Comparison of ENCODE assay signal across 1 cellular context in genomic region chr5:77748160-77748559, GRCh38.
A peak's percentile ranks its signal among the peaks of the same experiment; 100 is the strongest.
TF ChIP-seq lines count a peak whose summit lies in the region.

No MANE protein-coding gene starts in this region.

TF ChIP-seq in K562, 482 proteins besides CTCF, POLR2A, EP300 and RAD21 (continued from another document):
- TF ChIP-seq ASH1L (IDR thresholded peaks at IDR 0.05; ENCODE audit: borderline replicate concordance, low read depth, partially characterized antibody) (no peak), NBN (IDR thresholded peaks at IDR 0.05; ENCODE audit: low read depth) (0 out of 2 replicates have a peak, but pooled peaks have one; percentile 27), SAP30 (IDR thresholded peaks at IDR 0.05; ENCODE audit: borderline replicate concordance, insufficient read depth, low read depth, low read length, poor library complexity, severe bottlenecking) (no peak), SNAPC5 (CRISPR knock-in tag; IDR thresholded peaks at IDR 0.05) (no peak), ARID3A (IDR thresholded peaks at IDR 0.05; ENCODE audit: borderline replicate concordance, low read depth, low read length) (0 out of 2 replicates have a peak, but pooled peaks have one; percentile 29), CBFA2T3 (IDR thresholded peaks at IDR 0.05) (peak; percentile 72), SRF (CRISPR knock-in tag; IDR thresholded peaks at IDR 0.05) (no peak), EGR1 (conservative IDR thresholded peaks at IDR 0.05) (peak; percentile 64), ZNF277 (CRISPR knock-in tag; IDR thresholded peaks at IDR 0.05; ENCODE audit: borderline replicate concordance) (no peak), MCM7 (IDR thresholded peaks at IDR 0.05) (no peak), KDM2B (CRISPR knock-in tag; IDR thresholded peaks at IDR 0.05) (no peak), ARID2 (IDR thresholded peaks at IDR 0.05) (no peak), SP2 (IDR thresholded peaks at IDR 0.05; ENCODE audit: extremely low read depth, low read depth, low read length, poor library complexity, severe bottlenecking) (no peak), DPF2 (IDR thresholded peaks at IDR 0.05) (peak; percentile 86), NFE2 (IDR thresholded peaks at IDR 0.05; ENCODE audit: low read depth) (no peak), MAZ (CRISPR knock-in tag; conservative IDR thresholded peaks at IDR 0.05 in 1 of 2, IDR thresholded peaks at IDR 0.05 in 1 of 2) (no peak), TRIM28 (IDR thresholded peaks at IDR 0.05) (no peak), TAL1 (IDR thresholded peaks at IDR 0.05) (peak; percentile 44; the same call in 1 of the 2 replicates), ZBTB9 (CRISPR knock-in tag; IDR thresholded peaks at IDR 0.05) (no peak), EHMT2 (IDR thresholded peaks at IDR 0.05) (no peak), MYBL2 (IDR thresholded peaks at IDR 0.05; ENCODE audit: low read depth) (no peak), MYBL2 (CRISPR knock-in tag; IDR thresholded peaks at IDR 0.05; ENCODE audit: borderline replicate concordance) (no peak), ZNF444 (CRISPR knock-in tag; IDR thresholded peaks at IDR 0.05) (0 out of 2 replicates have a peak, but pooled peaks have one; percentile 54), TGIF2 (CRISPR knock-in tag; IDR thresholded peaks at IDR 0.05) (no peak), SMARCE1 (IDR thresholded peaks at IDR 0.05) (0 out of 2 replicates have a peak, but pooled peaks have one; percentile 40), ETS1 (conservative IDR thresholded peaks at IDR 0.05; ENCODE audit: control insufficient read depth, low read depth, low read length) (no peak), CXXC5 (CRISPR knock-in tag; IDR thresholded peaks at IDR 0.05) (0 out of 2 replicates have a peak, but pooled peaks have one; percentile 35), NFIX (CRISPR knock-in tag; IDR thresholded peaks at IDR 0.05; ENCODE audit: low read depth) (no peak), HDAC1 (IDR thresholded peaks at IDR 0.05) (no peak), KDM1A (IDR thresholded peaks at IDR 0.05) (peak in 1 of 2 experiments; percentile 73; a peak in 2 of 4 replicates), STAG1 (CRISPR knock-in tag; IDR thresholded peaks at IDR 0.05; ENCODE audit: borderline replicate concordance) (no peak), RBFOX2 (IDR thresholded peaks at IDR 0.05; ENCODE audit: low read depth, low read length) (no peak), SNRNP70 (optimal IDR thresholded peaks at IDR 0.05; ENCODE audit: low read depth, low read length) (no peak), SMAD3 (CRISPR knock-in tag; conservative IDR thresholded peaks at IDR 0.05) (no peak), TEAD4 (IDR thresholded peaks at IDR 0.05; ENCODE audit: low read length) (peak; percentile 69), TEAD4 (CRISPR knock-in tag; IDR thresholded peaks at IDR 0.05; ENCODE audit: borderline replicate concordance) (no peak), NCOR1 (IDR thresholded peaks at IDR 0.05) (peak; percentile 45), ETV6 (IDR thresholded peaks at IDR 0.05; ENCODE audit: borderline replicate concordance in 1 of 2, low read depth in 2 of 2, low read length in 1 of 2) (no peak), ETV6 (CRISPR knock-in tag; IDR thresholded peaks at IDR 0.05; ENCODE audit: borderline replicate concordance) (no peak), MYNN (IDR thresholded peaks at IDR 0.05) (no peak), MYNN (CRISPR knock-in tag; IDR thresholded peaks at IDR 0.05) (no peak), STAT5A (IDR thresholded peaks at IDR 0.05; ENCODE audit: borderline replicate concordance, low read length) (no peak; the same call in 1 of the 2 replicates), CC2D1A (IDR thresholded peaks at IDR 0.05) (0 out of 2 replicates have a peak, but pooled peaks have one; percentile 37), RCOR1 (IDR thresholded peaks at IDR 0.05; ENCODE audit: borderline replicate concordance in 1 of 2, low read depth in 2 of 2, low read length in 2 of 2) (peak in 1 of 2 experiments; percentile 21; a peak in 1 of 4 replicates), XRCC4 (IDR thresholded peaks at IDR 0.05; ENCODE audit: extremely low read depth, insufficient read depth, insufficient read length) (no peak), ZNF239 (CRISPR knock-in tag; IDR thresholded peaks at IDR 0.05) (no peak), ZFP30 (CRISPR knock-in tag; IDR thresholded peaks at IDR 0.05; ENCODE audit: borderline replicate concordance) (no peak), PBX2 (CRISPR knock-in tag; IDR thresholded peaks at IDR 0.05; ENCODE audit: low read depth) (no peak), PBX2 (tag; conservative IDR thresholded peaks at IDR 0.05; ENCODE audit: low read depth) (no peak), SMAD4 (CRISPR knock-in tag; conservative IDR thresholded peaks at IDR 0.05) (0 out of 2 replicates have a peak, but pooled peaks have one; percentile 15), MCM2 (IDR thresholded peaks at IDR 0.05; ENCODE audit: low read depth) (no peak), ZZZ3 (IDR thresholded peaks at IDR 0.05) (no peak), ZNF212 (CRISPR knock-in tag; IDR thresholded peaks at IDR 0.05) (no peak), ZNF707 (CRISPR knock-in tag; conservative IDR thresholded peaks at IDR 0.05) (no peak), TRIM24 (IDR thresholded peaks at IDR 0.05) (0 out of 4 replicates have a peak, but pooled peaks of 1 of the 2 experiments have one; percentile 27), ARID1B (IDR thresholded peaks at IDR 0.05) (peak; percentile 79)
- TF ChIP-seq, protein P1, sequence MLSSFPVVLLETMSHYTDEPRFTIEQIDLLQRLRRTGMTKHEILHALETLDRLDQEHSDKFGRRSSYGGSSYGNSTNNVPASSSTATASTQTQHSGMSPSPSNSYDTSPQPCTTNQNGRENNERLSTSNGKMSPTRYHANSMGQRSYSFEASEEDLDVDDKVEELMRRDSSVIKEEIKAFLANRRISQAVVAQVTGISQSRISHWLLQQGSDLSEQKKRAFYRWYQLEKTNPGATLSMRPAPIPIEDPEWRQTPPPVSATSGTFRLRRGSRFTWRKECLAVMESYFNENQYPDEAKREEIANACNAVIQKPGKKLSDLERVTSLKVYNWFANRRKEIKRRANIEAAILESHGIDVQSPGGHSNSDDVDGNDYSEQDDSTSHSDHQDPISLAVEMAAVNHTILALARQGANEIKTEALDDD (IDR thresholded peaks at IDR 0.05) = peak; percentile 98
- TF ChIP-seq, protein P2, sequence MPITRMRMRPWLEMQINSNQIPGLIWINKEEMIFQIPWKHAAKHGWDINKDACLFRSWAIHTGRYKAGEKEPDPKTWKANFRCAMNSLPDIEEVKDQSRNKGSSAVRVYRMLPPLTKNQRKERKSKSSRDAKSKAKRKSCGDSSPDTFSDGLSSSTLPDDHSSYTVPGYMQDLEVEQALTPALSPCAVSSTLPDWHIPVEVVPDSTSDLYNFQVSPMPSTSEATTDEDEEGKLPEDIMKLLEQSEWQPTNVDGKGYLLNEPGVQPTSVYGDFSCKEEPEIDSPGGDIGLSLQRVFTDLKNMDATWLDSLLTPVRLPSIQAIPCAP (CRISPR knock-in tag; IDR thresholded peaks at IDR 0.05; ENCODE audit: borderline replicate concordance) = no peak
- TF ChIP-seq, protein P3, sequence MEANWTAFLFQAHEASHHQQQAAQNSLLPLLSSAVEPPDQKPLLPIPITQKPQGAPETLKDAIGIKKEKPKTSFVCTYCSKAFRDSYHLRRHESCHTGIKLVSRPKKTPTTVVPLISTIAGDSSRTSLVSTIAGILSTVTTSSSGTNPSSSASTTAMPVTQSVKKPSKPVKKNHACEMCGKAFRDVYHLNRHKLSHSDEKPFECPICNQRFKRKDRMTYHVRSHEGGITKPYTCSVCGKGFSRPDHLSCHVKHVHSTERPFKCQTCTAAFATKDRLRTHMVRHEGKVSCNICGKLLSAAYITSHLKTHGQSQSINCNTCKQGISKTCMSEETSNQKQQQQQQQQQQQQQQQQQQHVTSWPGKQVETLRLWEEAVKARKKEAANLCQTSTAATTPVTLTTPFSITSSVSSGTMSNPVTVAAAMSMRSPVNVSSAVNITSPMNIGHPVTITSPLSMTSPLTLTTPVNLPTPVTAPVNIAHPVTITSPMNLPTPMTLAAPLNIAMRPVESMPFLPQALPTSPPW (CRISPR knock-in tag; IDR thresholded peaks at IDR 0.05) = peak; percentile 60
- TF ChIP-seq, protein P4, sequence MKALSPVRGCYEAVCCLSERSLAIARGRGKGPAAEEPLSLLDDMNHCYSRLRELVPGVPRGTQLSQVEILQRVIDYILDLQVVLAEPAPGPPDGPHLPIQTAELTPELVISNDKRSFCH (CRISPR knock-in tag; IDR thresholded peaks at IDR 0.05) = no peak
- TF ChIP-seq, protein P4 (tag; IDR thresholded peaks at IDR 0.05) = no peak
- TF ChIP-seq, protein P5, sequence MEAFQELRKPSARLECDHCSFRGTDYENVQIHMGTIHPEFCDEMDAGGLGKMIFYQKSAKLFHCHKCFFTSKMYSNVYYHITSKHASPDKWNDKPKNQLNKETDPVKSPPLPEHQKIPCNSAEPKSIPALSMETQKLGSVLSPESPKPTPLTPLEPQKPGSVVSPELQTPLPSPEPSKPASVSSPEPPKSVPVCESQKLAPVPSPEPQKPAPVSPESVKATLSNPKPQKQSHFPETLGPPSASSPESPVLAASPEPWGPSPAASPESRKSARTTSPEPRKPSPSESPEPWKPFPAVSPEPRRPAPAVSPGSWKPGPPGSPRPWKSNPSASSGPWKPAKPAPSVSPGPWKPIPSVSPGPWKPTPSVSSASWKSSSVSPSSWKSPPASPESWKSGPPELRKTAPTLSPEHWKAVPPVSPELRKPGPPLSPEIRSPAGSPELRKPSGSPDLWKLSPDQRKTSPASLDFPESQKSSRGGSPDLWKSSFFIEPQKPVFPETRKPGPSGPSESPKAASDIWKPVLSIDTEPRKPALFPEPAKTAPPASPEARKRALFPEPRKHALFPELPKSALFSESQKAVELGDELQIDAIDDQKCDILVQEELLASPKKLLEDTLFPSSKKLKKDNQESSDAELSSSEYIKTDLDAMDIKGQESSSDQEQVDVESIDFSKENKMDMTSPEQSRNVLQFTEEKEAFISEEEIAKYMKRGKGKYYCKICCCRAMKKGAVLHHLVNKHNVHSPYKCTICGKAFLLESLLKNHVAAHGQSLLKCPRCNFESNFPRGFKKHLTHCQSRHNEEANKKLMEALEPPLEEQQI (IDR thresholded peaks at IDR 0.05) = 0 out of 2 replicates have a peak, but pooled peaks have one; percentile 61
TF ChIP-seq in K562: peak in this region for 22.
